In genomic region chr3:177196473-177197040, GRCh38 we compare ENCODE assay signal across 8 cellular contexts. TPM values are rescaled to one million over a fixed set of nuclear protein-coding genes. Genes with fewer than 3 reads are reported as not detected.
A peak's percentile ranks its signal among the peaks of the same experiment; 100 is the strongest.
DNase-seq lines count a peak whose midpoint lies in the region; ATAC-seq, FAIRE-seq and TF ChIP-seq lines count a peak whose summit lies in the region.

No MANE protein-coding gene starts in this region.

- DNase-seq in A549 (ENCODE audit: low read depth in 1 of 2, low spot score in 1 of 2) (peak; percentile 31 to 52), GM06990 (ENCODE audit: extremely low read depth, insufficient read length) (peak; percentile 72), NOMO-1 treated with DMSO at 0.1 percent for 48 hours (lab: John Stamatoyannopoulos, UW; ENCODE audit: unreplicated experiment) (peak; percentile 70), head of caudate nucleus (peak in 37 of 42 donors; percentile 16 to 76 (median 45)), osteocyte (ENCODE audit: extremely low spot score, unreplicated experiment) (no peak)

- H3K27ac Mint-ChIP-seq in activated naive CD8-positive, alpha-beta T cell, result peak overlapping the region; percentile 95
- peak overlapping the region; percentile 94 for H3K27ac Mint-ChIP-seq in osteocyte (ENCODE audit: unreplicated experiment)

- no peak for TF ChIP-seq EP300 in A549 (IDR thresholded peaks at IDR 0.05)

- TF ChIP-seq POLR2A in A549 (IDR thresholded peaks at IDR 0.05; ENCODE audit: low read length), result no peak

- intact Hi-C loops in head of caudate nucleus (cut with DNase I), result loop anchor here (1.0 to 10.0 kb wide), 3 partner anchors 144 to 298 kb away; no protein-coding TSS in a partner anchor

- ATAC-seq in A549, result peak in 1 of 2 experiments; percentile 39; a peak in 2 of 6 replicates
- no peak for ATAC-seq in GM21360 (IDR thresholded peaks at IDR 0.05; ENCODE audit: unreplicated experiment)
- ATAC-seq in HG03520 (IDR thresholded peaks at IDR 0.05; ENCODE audit: unreplicated experiment), result no peak

- H3K4me2 ChIP-seq in A549, result peak overlapping the region; percentile 70

- peaks cover 29% of the 10 kb centered on the region for H3K4me1 ChIP-seq in A549

- H3K4me1 Mint-ChIP-seq in activated naive CD8-positive, alpha-beta T cell (ENCODE audit: low read depth), result peaks cover 65% of the 10 kb centered on the region
- H3K4me1 Mint-ChIP-seq in osteocyte (ENCODE audit: unreplicated experiment), result peaks cover 46% of the 10 kb centered on the region

- no peaks in the 10 kb centered on the region for H3K27me3 Mint-ChIP-seq in activated naive CD8-positive, alpha-beta T cell
- H3K27me3 Mint-ChIP-seq in osteocyte (ENCODE audit: unreplicated experiment), result no peaks in the 10 kb centered on the region

- WGBS in A549 (ENCODE audit: missing lambda C conversion rate), result 0% methylated on average over 11 of the region's 42 CpGs

- no peaks in the 10 kb centered on the region for H3K9me3 ChIP-seq in A549

- peak overlapping the region; percentile 97 to 100 for H3K27ac ChIP-seq in A549

- H3K9me3 Mint-ChIP-seq in activated naive CD8-positive, alpha-beta T cell (ENCODE audit: low read depth), result no peaks in the 10 kb centered on the region
- no peaks in the 10 kb centered on the region for H3K9me3 Mint-ChIP-seq in osteocyte (ENCODE audit: unreplicated experiment)

- H3K27me3 ChIP-seq in GM06990 (replicated peaks; ENCODE audit: control insufficient read depth, insufficient read depth, low read length), result no peaks in the 10 kb centered on the region

- POLR2A ChIA-PET in A549 (lab: Yijun Ruan, JAX), result interaction anchor here (1.0 to 3.5 kb wide), 2 partner anchors 162 to 163 kb away, joined by 4 to 31 read pairs; no protein-coding TSS in a partner anchor

- TF ChIP-seq CTCF in A549 (IDR thresholded peaks at IDR 0.05) (no peak), GM06990 (IDR thresholded peaks at IDR 0.05; ENCODE audit: insufficient read depth, low read length, poor library complexity, severe bottlenecking) (no peak), osteocyte (IDR thresholded peaks at IDR 0.05) (no peak)

- CTCF ChIA-PET in A549 (lab: Yijun Ruan, JAX), result interaction anchor here (1.0 kb wide), 1 partner anchor 163 kb away, joined by 4 read pairs; no protein-coding TSS in a partner anchor

- peak overlapping the region; percentile 99 for H3K4me3 Mint-ChIP-seq in activated naive CD8-positive, alpha-beta T cell
- peak overlapping the region; percentile 93 for H3K4me3 Mint-ChIP-seq in osteocyte (ENCODE audit: unreplicated experiment)

- no peak for FAIRE-seq in A549 (lab: Jason Lieb, UNC)

- H3K4me3 ChIP-seq in A549, result peak overlapping the region; percentile 96
- peak overlapping the region; percentile 90 for H3K4me3 ChIP-seq in GM06990 (replicated peaks; ENCODE audit: low read depth, low read length)

- 0 out of 5 replicates have a peak, but pooled peaks of 1 of the 2 experiments have one; percentile 11 for TF ChIP-seq RAD21 in A549 (conservative IDR thresholded peaks at IDR 0.05 in 1 of 2, IDR thresholded peaks at IDR 0.05 in 1 of 2)

- H3K36me3 Mint-ChIP-seq in activated naive CD8-positive, alpha-beta T cell, result peaks cover 11% of the 10 kb centered on the region
- H3K36me3 Mint-ChIP-seq in osteocyte (ENCODE audit: unreplicated experiment), result peaks cover 4% of the 10 kb centered on the region

- no peaks in the 10 kb centered on the region for H3K36me3 ChIP-seq in GM06990 (ENCODE audit: control insufficient read depth, insufficient read depth, low read length)

TF ChIP-seq in A549, 52 proteins besides CTCF, POLR2A, EP300 and RAD21:
- no peak for TF ChIP-seq RFX5 (IDR thresholded peaks at IDR 0.05)
- TF ChIP-seq JUNB (IDR thresholded peaks at IDR 0.05), result no peak
- TF ChIP-seq SMC3 (IDR thresholded peaks at IDR 0.05), result no peak
- no peak for TF ChIP-seq ZC3H11A (IDR thresholded peaks at IDR 0.05)
- TF ChIP-seq PHF8 (IDR thresholded peaks at IDR 0.05; ENCODE audit: borderline replicate concordance, low read depth), result no peak
- TF ChIP-seq BCL3 (IDR thresholded peaks at IDR 0.05), result no peak
- no peak for TF ChIP-seq ATOH8 (CRISPR knock-in tag; IDR thresholded peaks at IDR 0.05; ENCODE audit: low read depth)
- no peak for TF ChIP-seq CHD4 (IDR thresholded peaks at IDR 0.05; ENCODE audit: borderline replicate concordance)
- no peak for TF ChIP-seq HOXB13 (CRISPR knock-in tag; IDR thresholded peaks at IDR 0.05; ENCODE audit: low read depth)
- no peak for TF ChIP-seq FOSB (CRISPR knock-in tag; IDR thresholded peaks at IDR 0.05)
- no peak for TF ChIP-seq MAZ (IDR thresholded peaks at IDR 0.05; ENCODE audit: borderline replicate concordance, low read depth, low read length)
- TF ChIP-seq USF2 (IDR thresholded peaks at IDR 0.05), result no peak
- no peak for TF ChIP-seq HEYL (CRISPR knock-in tag; IDR thresholded peaks at IDR 0.05)
- TF ChIP-seq PBX3 (IDR thresholded peaks at IDR 0.05), result no peak
- no peak for TF ChIP-seq E2F6 (IDR thresholded peaks at IDR 0.05; ENCODE audit: borderline replicate concordance, low read depth)
- no peak for TF ChIP-seq TFCP2L1 (CRISPR knock-in tag; IDR thresholded peaks at IDR 0.05)
- TF ChIP-seq EHMT2 (IDR thresholded peaks at IDR 0.05; ENCODE audit: low read depth), result no peak
- TF ChIP-seq MAFK (IDR thresholded peaks at IDR 0.05; ENCODE audit: partially characterized antibody), result no peak
- TF ChIP-seq RARB (CRISPR knock-in tag; IDR thresholded peaks at IDR 0.05), result no peak

RNA-seq across cellular contexts. Expression of gene TBL1XR1, which starts 0.7 kb away (rescaled TPM):
- 106 and 125 TPM in 2 replicates for polyA plus RNA-seq in A549 (2011; rRNA removed)
- 13.1 and 15.8 TPM in 2 replicates for polyA plus RNA-seq in A549 (2012; cell fraction: cytosol; rRNA removed)
- polyA plus RNA-seq in A549 (2012; cell fraction: nucleus; rRNA removed), result 6.9 and 11.2 TPM in 2 replicates
- 30.9 to 41.4 TPM (median 40.6 TPM) in 3 replicates for polyA plus RNA-seq in A549 (2017; fragmentation: RNase III; extraction: RNeasy Plus Mini Kit Qiagen cat#74134 plus additional on column Dnase treatment)
- 298 and 417 TPM in 2 replicates for polyA minus RNA-seq in A549 (2011; rRNA and poly(A)+ RNA removed)
- total RNA-seq in osteocyte, result 370 and 381 TPM in 2 replicates
